In genomic region chr2:168194784-168195522, GRCh38 we compare ENCODE assay signal across 8 cellular contexts. TPM values are rescaled to one million over a fixed set of nuclear protein-coding genes. Genes with fewer than 3 reads are reported as not detected.
DNase-seq lines count a peak whose midpoint lies in the region; ATAC-seq and TF ChIP-seq lines count a peak whose summit lies in the region.

No MANE protein-coding gene starts in this region.

- TF ChIP-seq POLR2A in gastroesophageal sphincter (IDR thresholded peaks at IDR 0.05), result no peak

- no peak for TF ChIP-seq EP300 in gastroesophageal sphincter (IDR thresholded peaks at IDR 0.05)

- peaks cover 69% of the 10 kb centered on the region for H3K4me1 Mint-ChIP-seq in activated naive CD8-positive, alpha-beta T cell (ENCODE audit: low read depth)

- peak overlapping the region; percentile 95 for H3K27ac Mint-ChIP-seq in activated naive CD8-positive, alpha-beta T cell

- no peak for TF ChIP-seq CTCF in tibial artery (IDR thresholded peaks at IDR 0.05)
- TF ChIP-seq CTCF in gastroesophageal sphincter (IDR thresholded peaks at IDR 0.05), result no peak

- peak overlapping the region; percentile 79 for H3K4me3 Mint-ChIP-seq in activated naive CD8-positive, alpha-beta T cell

- H3K36me3 ChIP-seq in tibial artery, result no peaks in the 10 kb centered on the region
- no peaks in the 10 kb centered on the region for H3K36me3 ChIP-seq in gastroesophageal sphincter

- H3K4me3 ChIP-seq in tibial artery (no peak overlapping the region), gastroesophageal sphincter (no peak overlapping the region)

- H3K27me3 ChIP-seq in tibial artery (no peaks in the 10 kb centered on the region), gastroesophageal sphincter (no peaks in the 10 kb centered on the region)

- ATAC-seq in GM19455 (IDR thresholded peaks at IDR 0.05; ENCODE audit: unreplicated experiment), result peak; percentile 92
- ATAC-seq in HG03354 (IDR thresholded peaks at IDR 0.05; ENCODE audit: poor library complexity, severe bottlenecking, unreplicated experiment), result peak; percentile 92
- no peak for ATAC-seq in gastroesophageal sphincter

- H3K36me3 Mint-ChIP-seq in activated naive CD8-positive, alpha-beta T cell, result peaks cover 5% of the 10 kb centered on the region

- no peaks in the 10 kb centered on the region for H3K27me3 Mint-ChIP-seq in activated naive CD8-positive, alpha-beta T cell

- no peak overlapping the region for H3K27ac ChIP-seq in tibial artery
- H3K27ac ChIP-seq in gastroesophageal sphincter, result no peak overlapping the region

- H3K9me3 ChIP-seq in tibial artery (no peaks in the 10 kb centered on the region), gastroesophageal sphincter (no peaks in the 10 kb centered on the region)

- intact Hi-C loops in tibial artery (cut with DNase I; ENCODE audit: low total_unique reads), result no loop called here

- H3K4me1 ChIP-seq in tibial artery (peaks cover 0 to 15% (median 0%) of the 10 kb centered on the region in 4 donors), gastroesophageal sphincter (peaks cover 0 to 73% (median 13%) of the 10 kb centered on the region in 3 donors)

- no peaks in the 10 kb centered on the region for H3K9me3 Mint-ChIP-seq in activated naive CD8-positive, alpha-beta T cell (ENCODE audit: low read depth)

- 78 to 86% methylated on average over 6 to 7 of the region's 7 CpGs for WGBS in gastroesophageal sphincter (ENCODE audit: low coverage in 1 of 2), 2 donors

- DNase-seq in EL (peak; percentile 37), NCI-H345 treated with DMSO at 0.1 percent for 48 hours (lab: John Stamatoyannopoulos, UW; ENCODE audit: unreplicated experiment) (no peak), tibial artery (no peak), NCI-H748 (lab: John Stamatoyannopoulos, UW; ENCODE audit: unreplicated experiment) (no peak)

RNA-seq across cellular contexts. Expression of gene STK39, which starts 52.4 kb away (rescaled TPM):
- 10 to 100 TPM; 35.3 to 58.0 (median 47.0) TPM for total RNA-seq in gastroesophageal sphincter
